Comparison of ENCODE assay signal across 8 cellular contexts in genomic region chr6:30101939-30102700, GRCh38. TPM values are rescaled to one million over a fixed set of nuclear protein-coding genes. Genes with fewer than 3 reads are reported as not detected.
DNase-seq lines count a peak whose midpoint lies in the region; ATAC-seq and TF ChIP-seq lines count a peak whose summit lies in the region.

No MANE protein-coding gene starts in this region.

- H3K14ac ChIP-seq in trophoblast cell (ENCODE audit: low read length), result no peak overlapping the region

- no peaks in the 10 kb centered on the region for H3K36me3 Mint-ChIP-seq in T-cell

- H3K9me3 ChIP-seq in heart right ventricle (no peaks in the 10 kb centered on the region), trophoblast cell (ENCODE audit: insufficient read depth, low read depth, low read length) (no peaks in the 10 kb centered on the region), transverse colon (no peaks in the 10 kb centered on the region)

- H3K27ac ChIP-seq in heart right ventricle, result peak overlapping the region in 9 of 10 donors; percentile 50 to 83 (median 65)
- H3K27ac ChIP-seq in trophoblast cell (ENCODE audit: low read depth, low read length), result no peak overlapping the region
- peak overlapping the region; percentile 80 to 84 (median 82) for H3K27ac ChIP-seq in transverse colon

- H2BK120ac ChIP-seq in trophoblast cell (ENCODE audit: insufficient read depth, low read length, poor library complexity), result no peak overlapping the region

- H4K8ac ChIP-seq in trophoblast cell (ENCODE audit: low read depth, low read length), result peak overlapping the region; percentile 78

- H4K12ac ChIP-seq in trophoblast cell (ENCODE audit: low read depth, low read length), result no peak overlapping the region

- WGBS in heart right ventricle, 2 donors, result 10 to 11% methylated on average over 46 to 48 of the region's 48 CpGs
- WGBS in trophoblast cell (ENCODE audit: extremely low coverage, insufficient coverage, insufficient read length), result no CpG with 5 or more reads among the region's 48 CpGs
- WGBS in transverse colon (ENCODE audit: low coverage in 1 of 2), 2 donors, result 14% methylated on average over 29 of the region's 48 CpGs; no CpG with 5 or more reads in 1 of the 2 donors

- H3K27me3 ChIP-seq in heart right ventricle, result peaks cover 4 to 82% (median 49%) of the 10 kb centered on the region in 7 donors
- H3K27me3 ChIP-seq in trophoblast cell (ENCODE audit: insufficient read depth, low read length), result peaks cover 32% of the 10 kb centered on the region
- H3K27me3 ChIP-seq in transverse colon, result peaks cover 49% of the 10 kb centered on the region

- H2AFZ ChIP-seq in trophoblast cell (ENCODE audit: insufficient read depth, low read length, poor library complexity), result peak overlapping the region; percentile 81

- H2AK5ac ChIP-seq in trophoblast cell (ENCODE audit: low read length), result no peak overlapping the region

- peak; percentile 95 for TF ChIP-seq POLR2A in transverse colon (IDR thresholded peaks at IDR 0.05)

- H3K36me3 ChIP-seq in heart right ventricle, result no peaks in the 10 kb centered on the region
- no peaks in the 10 kb centered on the region for H3K36me3 ChIP-seq in trophoblast cell (ENCODE audit: control insufficient read depth in 1 of 2, insufficient read depth in 2 of 2, low read length in 2 of 2)
- H3K36me3 ChIP-seq in transverse colon, result no peaks in the 10 kb centered on the region

- peak overlapping the region in 9 of 10 donors; percentile 31 to 58 (median 52) for H3K4me3 ChIP-seq in heart right ventricle
- H3K4me3 ChIP-seq in trophoblast cell (ENCODE audit: low read depth, low read length), result no peak overlapping the region
- peak overlapping the region; percentile 12 to 55 (median 29) for H3K4me3 ChIP-seq in transverse colon

- peak; percentile 66 for ATAC-seq in GM19351 (IDR thresholded peaks at IDR 0.05; ENCODE audit: unreplicated experiment)
- ATAC-seq in T-cell (replicated peaks in 1 of 4), result peak; percentile 36 to 52 (median 41)
- peak; percentile 94 to 97 (median 96) for ATAC-seq in heart right ventricle

- DNase-seq in AG09319 (ENCODE audit: extremely low read depth, low read depth) (peak; percentile 41), LoVo (ENCODE audit: low spot score) (peak; percentile 89), T-cell (peak in 25 of 34 experiments; percentile 5 to 57 (median 25)), amniotic stem cell (lab: John Stamatoyannopoulos, UW) (peak; percentile 32), heart right ventricle (peak; percentile 91 to 94), trophoblast cell (peak; percentile 89 to 91), transverse colon (peak; percentile 92)

- H3K4ac ChIP-seq in trophoblast cell (ENCODE audit: low read depth, low read length), result no peak overlapping the region

- H3K18ac ChIP-seq in trophoblast cell (ENCODE audit: low read length), result no peak overlapping the region

- H3K4me1 ChIP-seq in heart right ventricle (peaks cover 9 to 39% (median 29%) of the 10 kb centered on the region in 9 donors), trophoblast cell (ENCODE audit: control insufficient read depth in 1 of 2, insufficient read depth in 2 of 2, low read length in 2 of 2) (peaks cover 5 to 13% of the 10 kb centered on the region in 2 experiments), transverse colon (peaks cover 25 to 55% (median 33%) of the 10 kb centered on the region in 4 donors)

- TF ChIP-seq CTCF in AG09319 (IDR thresholded peaks at IDR 0.05; ENCODE audit: low read depth, low read length) (peak; percentile 8), heart right ventricle (IDR thresholded peaks at IDR 0.05) (peak in 6 of 9 donors; percentile 5 to 50 (median 32)), transverse colon (IDR thresholded peaks at IDR 0.05) (no peak)

- peak overlapping the region; percentile 63 to 77 for H3K27ac Mint-ChIP-seq in T-cell

- no peak overlapping the region for H2BK12ac ChIP-seq in trophoblast cell (ENCODE audit: low read length)

- H3K4me3 Mint-ChIP-seq in T-cell, result peak overlapping the region; percentile 82 to 86 (median 84)

- POLR2A ChIA-PET in T-cell (lab: Charles Lee), result no interaction called here

- H3K79me2 ChIP-seq in trophoblast cell (ENCODE audit: control insufficient read depth, insufficient read depth, low read length, poor library complexity), result no peaks in the 10 kb centered on the region

- H3K27me3 Mint-ChIP-seq in T-cell, result peaks cover 22 to 44% of the 10 kb centered on the region in 2 donors

- intact Hi-C loops in heart right ventricle (cut with DNase I) (loop anchor here in 8 of 10 donors (1.0 to 10.0 kb wide), 8 partner anchors 29 to 293 kb away; partner anchors contain the start of gene PPP1R11 (in 6 of the 8)), transverse colon (cut with DNase I; ENCODE audit: low total_unique reads) (loop anchor here (2.0 kb wide), 1 partner anchor 29 kb away; no protein-coding TSS in a partner anchor)

- no peak for TF ChIP-seq EP300 in transverse colon (IDR thresholded peaks at IDR 0.05; ENCODE audit: low read depth)

- no peak overlapping the region for H3K23ac ChIP-seq in trophoblast cell (ENCODE audit: low read length)

- in situ Hi-C loops in transverse colon (cut with MboI; ENCODE audit: low pct_ligation_motif_present in 1 of 4, low pct_unique_long_range_greater_than_20kb in 1 of 4, low sequenced_read_pairs in 3 of 4), result no loop called here

- CTCF ChIA-PET in T-cell (lab: Charles Lee), result interaction anchor here in 1 of 2 donors (1.6 kb wide), 1 partner anchor 29 kb away, joined by 12 read pairs; no protein-coding TSS in a partner anchor

- no peak overlapping the region for H2BK5ac ChIP-seq in trophoblast cell (ENCODE audit: low read depth, low read length, poor library complexity)

- H3K79me1 ChIP-seq in trophoblast cell (ENCODE audit: low read length), result no peaks in the 10 kb centered on the region

- H3K4me2 ChIP-seq in trophoblast cell (ENCODE audit: low read length), result peak overlapping the region; percentile 60

- H3K9me3 Mint-ChIP-seq in T-cell, result no peaks in the 10 kb centered on the region

- H3K9ac ChIP-seq in trophoblast cell (ENCODE audit: low read length), result no peak overlapping the region

- no peak overlapping the region for H4K91ac ChIP-seq in trophoblast cell (ENCODE audit: low read depth, low read length)

- H3K4me1 Mint-ChIP-seq in T-cell, result peaks cover 49 to 58% (median 51%) of the 10 kb centered on the region in 3 donors

RNA-seq across cellular contexts. Expression of gene TRIM31, which starts 10.8 kb away (rescaled TPM):
- total RNA-seq in T-cell, result under 1 TPM in 1 of 5 donors, not detected in 4; 0.44 TPM
- not detected for total RNA-seq in heart right ventricle
- polyA plus RNA-seq in heart right ventricle, result not detected
- polyA plus RNA-seq in trophoblast cell (2013), result not detected in 2 replicates
- total RNA-seq in transverse colon, result 100 to 1,000 TPM in 2 of 4 donors, 10 to 100 TPM in 1, 1 to 10 TPM in 1; 3.4 to 221 (median 151) TPM

RNA-seq across cellular contexts. Expression of gene RNF39, which starts 26.6 kb away (rescaled TPM):
- total RNA-seq in T-cell (not detected), heart right ventricle (not detected), transverse colon (under 1 TPM in 2 of 4 donors, not detected in 2; 0.27 to 0.95 TPM)
- polyA plus RNA-seq in heart right ventricle, result under 1 TPM in 1 of 2 donors, not detected in 1; 0.15 TPM
- polyA plus RNA-seq in trophoblast cell (2013), result 0.03 TPM in 1 of 2 replicates, not detected in the other

RNA-seq across cellular contexts. Expression of gene TRIM40, which starts 33.8 kb away (rescaled TPM):
- total RNA-seq in T-cell (not detected), heart right ventricle (not detected), transverse colon (10 to 100 TPM in 2 of 4 donors, 1 to 10 TPM in 1, under 1 TPM in 1; 0.40 to 14.8 (median 7.0) TPM)
- polyA plus RNA-seq in heart right ventricle, result not detected
- polyA plus RNA-seq in trophoblast cell (2013), result not detected in 2 replicates

RNA-seq across cellular contexts. Expression of gene PPP1R11, which starts 35.1 kb away (rescaled TPM):
- total RNA-seq in T-cell, result 10 to 100 TPM; 47.2 to 61.4 (median 55.6) TPM
- total RNA-seq in heart right ventricle, result 10 to 100 TPM; 38.6 to 56.5 (median 46.8) TPM
- polyA plus RNA-seq in heart right ventricle, result 10 to 100 TPM; 30.6 to 75.4 TPM
- 44.8 and 45.9 TPM in 2 replicates for polyA plus RNA-seq in trophoblast cell (2013)
- total RNA-seq in transverse colon, result 100 to 1,000 TPM in 1 of 4 donors, 10 to 100 TPM in 3; 55.3 to 276 (median 79.1) TPM

RNA-seq across cellular contexts. Expression of gene POLR1H, which starts 41.1 kb away (rescaled TPM):
- total RNA-seq in T-cell, result 10 to 100 TPM; 28.7 to 43.5 (median 36.5) TPM
- 10 to 100 TPM; 11.5 to 21.8 (median 14.7) TPM for total RNA-seq in heart right ventricle
- 10 to 100 TPM; 17.2 to 45.2 TPM for polyA plus RNA-seq in heart right ventricle
- polyA plus RNA-seq in trophoblast cell (2013), result 29.1 and 29.2 TPM in 2 replicates
- 10 to 100 TPM in 3 of 4 donors, not detected in 1; 12.3 to 36.2 (median 21.6) TPM for total RNA-seq in transverse colon

Comparison
In these comparisons a context has a peak if more than half of its experiments do, and no peak if none do; other contexts are left out.
1. DNase-seq: peak in every context shown above with its lines; median percentile 92 in heart right ventricle; 92 in transverse colon; 90 in trophoblast cell; 89 in LoVo; 41 in AG09319; 32 in amniotic stem cell; 25 in T-cell.
2. CTCF ChIP-seq: peak in AG09319 (single experiment) and heart right ventricle (6 of 9); none in transverse colon (0 of 5).
3. ATAC-seq: peak in every context shown above with its lines; median percentile 96 in heart right ventricle; 66 in GM19351; 41 in T-cell.